8 cellular contexts compared by ENCODE assay signal in genomic region chr6:40823917-40824891, GRCh38.
DNase-seq lines count a peak whose midpoint lies in the region; ATAC-seq and TF ChIP-seq lines count a peak whose summit lies in the region.
"Not testable (repeated sequence)": the region's sequence is repeated elsewhere in the genome, so short reads cannot be mapped to it uniquely, and the experiment has no call there.

No MANE protein-coding gene starts in this region.

- not testable (repeated sequence) for H3K36me3 ChIP-seq in H7 (replicated peaks; ENCODE audit: control insufficient read depth, insufficient read depth, low read length); lung (ENCODE audit: control insufficient read depth in 2 of 2, insufficient read depth in 2 of 2, low read length in 2 of 2)

- not testable (repeated sequence) for H3K36me3 Mint-ChIP-seq in activated naive CD8-positive, alpha-beta T cell treated with anti-CD3 and anti-CD28 coated beads, Interleukin-2, amount 10 ng/mL, durations not matched to agents 7 days and 5 days

- ATAC-seq in activated naive CD8-positive, alpha-beta T cell treated with anti-CD3 and anti-CD28 coated beads, Interleukin-2, amount 10 ng/mL, durations not matched to agents 7 days and 5 days (ENCODE audit: low read depth): peak; percentile 81
- peak; percentile 53 for ATAC-seq in lung (ENCODE audit: insufficient read depth, low FRiP score)

- not testable (repeated sequence) for H3K4me1 ChIP-seq in lung (ENCODE audit: control insufficient read depth in 2 of 2, insufficient read depth in 2 of 2, low read length in 2 of 2)

- 46 to 47% methylated on average over 12 of the region's 12 CpGs for WGBS in lung, 2 donors

- H3K27ac Mint-ChIP-seq in activated naive CD8-positive, alpha-beta T cell treated with anti-CD3 and anti-CD28 coated beads, Interleukin-2, amount 10 ng/mL, durations not matched to agents 7 days and 5 days: not testable (repeated sequence)

- peaks cover 30% of the 10 kb centered on the region for H3K27me3 Mint-ChIP-seq in activated naive CD8-positive, alpha-beta T cell treated with anti-CD3 and anti-CD28 coated beads, Interleukin-2, amount 10 ng/mL, durations not matched to agents 7 days and 5 days

- not testable (repeated sequence) for H3K9me3 Mint-ChIP-seq in activated naive CD8-positive, alpha-beta T cell treated with anti-CD3 and anti-CD28 coated beads, Interleukin-2, amount 10 ng/mL, durations not matched to agents 7 days and 5 days

- TF ChIP-seq CTCF in fibroblast of pulmonary artery (IDR thresholded peaks at IDR 0.05; ENCODE audit: low read length, missing control alignments) (peak; percentile 69), lung (IDR thresholded peaks at IDR 0.05; ENCODE audit: control extremely low read depth, extremely low read depth) (peak; percentile 37)

- H3K4me3 Mint-ChIP-seq in activated naive CD8-positive, alpha-beta T cell treated with anti-CD3 and anti-CD28 coated beads, Interleukin-2, amount 10 ng/mL, durations not matched to agents 7 days and 5 days: not testable (repeated sequence)

- H3K4me3 ChIP-seq in H7 (ENCODE audit: insufficient read depth, low read depth, low read length); fibroblast of pulmonary artery (replicated peaks; ENCODE audit: low read depth, low read length); lung: not testable (repeated sequence)

- peak; percentile 74 for DNase-seq in CD1c-positive myeloid dendritic cell (ENCODE audit: extremely low spot score)
- DNase-seq in H7: peak; percentile 77
- peak; percentile 64 for DNase-seq in NCI-H1694 (lab: John Stamatoyannopoulos, UW)
- DNase-seq in SHP77 treated with DMSO at 0.1 percent for 48 hours (lab: John Stamatoyannopoulos, UW): peak; percentile 12
- not testable (repeated sequence) for DNase-seq in activated naive CD8-positive, alpha-beta T cell treated with anti-CD3 and anti-CD28 coated beads, Interleukin-2, amount 10 ng/mL, durations not matched to agents 7 days and 5 days
- peak; percentile 73 for DNase-seq in fibroblast of pulmonary artery (ENCODE audit: low read depth)
- DNase-seq in lung (ENCODE audit: low spot score): peak; percentile 53
- peak; percentile 12 to 21 for DNase-seq in stimulated activated CD4-positive, alpha-beta T cell treated with anti-CD3 and anti-CD28 coated beads, Interleukin-2, amount 100 ng/mL, for 24 hours

- not testable (repeated sequence) for H3K9me3 ChIP-seq in lung (ENCODE audit: control insufficient read depth in 2 of 2, insufficient read depth in 1 of 2, low read length in 1 of 2)

- not testable (repeated sequence) for H3K27me3 ChIP-seq in H7 (ENCODE audit: control insufficient read depth, insufficient read depth, low read length); lung (ENCODE audit: control insufficient read depth, insufficient read depth)

- POLR2A ChIA-PET in activated naive CD8-positive, alpha-beta T cell treated with anti-CD3 and anti-CD28 coated beads, Interleukin-2, amount 10 ng/mL, durations not matched to agents 7 days and 5 days (lab: Charles Lee): not testable (repeated sequence)

- not testable (repeated sequence) for H3K27ac ChIP-seq in lung (ENCODE audit: low read depth in 1 of 2, low read length in 1 of 2)

- H3K4me1 Mint-ChIP-seq in activated naive CD8-positive, alpha-beta T cell treated with anti-CD3 and anti-CD28 coated beads, Interleukin-2, amount 10 ng/mL, durations not matched to agents 7 days and 5 days: not testable (repeated sequence)
